Comparison of ENCODE assay signal across 13 cellular contexts in genomic region chr20:48758206-48758820, GRCh38.
A peak's percentile ranks its signal among the peaks of the same experiment; 100 is the strongest.
DNase-seq lines count a peak whose midpoint lies in the region; ATAC-seq, FAIRE-seq and TF ChIP-seq lines count a peak whose summit lies in the region.
"Had no signal": no experiment of that assay in that cellular context is flagged by ENCODE, and none has a peak within 500 bp of the region (broad histone marks: within the 10 kb centered on the region; RNA-seq: fewer than 3 reads in every experiment).

No MANE protein-coding gene starts in this region.

- H3K36me3 ChIP-seq in GM12878 (ENCODE audit: control insufficient read depth in 2 of 2, insufficient read depth in 2 of 2, low read length in 1 of 2) (peaks cover 5 to 25% of the 10 kb centered on the region in 2 experiments; a peak in 3 of 4 replicates), colonic mucosa (no peaks in the 10 kb centered on the region)

- no peak for FAIRE-seq in GM12878 (lab: Jason Lieb, UNC)

- H3K79me2 ChIP-seq in GM12878 (ENCODE audit: control insufficient read depth, insufficient read depth, low read length) = peaks cover 91% of the 10 kb centered on the region

- H3K4me1 Mint-ChIP-seq in activated CD4-positive, alpha-beta T cell treated with anti-CD3 and anti-CD28 coated beads, Interleukin-2, amount 10 ng/mL, durations not matched to agents 24 days and 14 days = peaks cover 71% of the 10 kb centered on the region
- H3K4me1 Mint-ChIP-seq in stimulated activated naive B cell treated with anti-CD40 and anti-IgM and Interleukin-4, amounts not matched to agents 10 μg/mL and 1 μg/mL and 100 μg/mL, for 72 hours = peaks cover 57 to 79% of the 10 kb centered on the region in 2 donors

- in situ Hi-C loops in GM12878 (cut with MboI) = no loop called here

- peaks cover 51% of the 10 kb centered on the region for H3K36me3 Mint-ChIP-seq in activated CD4-positive, alpha-beta T cell treated with anti-CD3 and anti-CD28 coated beads, Interleukin-2, amount 10 ng/mL, durations not matched to agents 24 days and 14 days (ENCODE audit: low read depth)
- peaks cover 35 to 40% of the 10 kb centered on the region in 2 donors for H3K36me3 Mint-ChIP-seq in stimulated activated naive B cell treated with anti-CD40 and anti-IgM and Interleukin-4, amounts not matched to agents 10 μg/mL and 1 μg/mL and 100 μg/mL, for 72 hours

- H3K27me3 ChIP-seq in GM12878 (replicated peaks in 1 of 2; ENCODE audit: control insufficient read depth in 2 of 2, insufficient read depth in 2 of 2, low read length in 1 of 2) = no peaks in the 10 kb centered on the region
- no peaks in the 10 kb centered on the region for H3K27me3 ChIP-seq in colonic mucosa
- H3K27me3 ChIP-seq: tibial nerve had no signal

- peaks cover 16% of the 10 kb centered on the region for H3K9me3 ChIP-seq in GM12878 (replicated peaks; ENCODE audit: control insufficient read depth, insufficient read depth, low read length)
- no peaks in the 10 kb centered on the region for H3K9me3 ChIP-seq in colonic mucosa
- H3K9me3 ChIP-seq: tibial nerve had no signal

- TF ChIP-seq POLR2A in GM12878 (IDR thresholded peaks at IDR 0.05; ENCODE audit: low read depth, low read length) = no peak

- CTCF ChIA-PET in GM12878 (lab: Yijun Ruan, JAX) = interaction anchor here (0.9 kb wide), 1 partner anchor 31 kb away, joined by 3 read pairs; no protein-coding TSS in a partner anchor

- no TSS peak for BruUV-seq in GM12878 (replicated peaks; lab: Mats Ljungman, UMichigan)

- ATAC-seq in GM12878 = peak; percentile 12
- no peak for ATAC-seq in stimulated activated naive B cell treated with anti-CD40 and anti-IgM and Interleukin-4, amounts not matched to agents 10 μg/mL and 1 μg/mL and 100 μg/mL, for 72 hours (replicated peaks)

- no peaks in the 10 kb centered on the region for H3K27me3 Mint-ChIP-seq in activated CD4-positive, alpha-beta T cell treated with anti-CD3 and anti-CD28 coated beads, Interleukin-2, amount 10 ng/mL, durations not matched to agents 24 days and 14 days
- no peaks in the 10 kb centered on the region for H3K27me3 Mint-ChIP-seq in stimulated activated naive B cell treated with anti-CD40 and anti-IgM and Interleukin-4, amounts not matched to agents 10 μg/mL and 1 μg/mL and 100 μg/mL, for 72 hours

- no peak overlapping the region for H2AFZ ChIP-seq in GM12878 (ENCODE audit: control insufficient read depth, low read depth, low read length)

- RAD21 ChIA-PET in GM12878 (lab: Charles Lee; ENCODE audit: unreplicated experiment) = interaction anchor here (1.6 kb wide), 1 partner anchor 15 kb away, joined by 6 read pairs; no protein-coding TSS in a partner anchor

- TF ChIP-seq CTCF in GM12878 (IDR thresholded peaks at IDR 0.05 in 2 of 3, conservative IDR thresholded peaks at IDR 0.05 in 1 of 3; ENCODE audit: control insufficient read depth in 2 of 3, extremely low read depth in 1 of 3, insufficient read depth in 1 of 3, low read depth in 3 of 3, low read length in 3 of 3) (no peak), colonic mucosa (IDR thresholded peaks at IDR 0.05) (no peak)

- H3K4me3 ChIP-seq in GM12878 (no peak overlapping the region), colonic mucosa (no peak overlapping the region)
- H3K4me3 ChIP-seq: SK-N-MC, tibial nerve had no signal

- H3K9ac ChIP-seq in GM12878 (ENCODE audit: control insufficient read depth, insufficient read depth, low read length) (no peak overlapping the region), colonic mucosa (ENCODE audit: low read depth in 2 of 2, low read length in 2 of 2) (no peak overlapping the region)

- H3K27ac ChIP-seq in GM12878 (ENCODE audit: control insufficient read depth, insufficient read depth) (peak overlapping the region; percentile 44; the same call in 1 of the 2 replicates), colonic mucosa (no peak overlapping the region)
- H3K27ac ChIP-seq: SK-N-MC, tibial nerve had no signal

- POLR2A ChIA-PET in GM12878 (lab: Charles Lee) = interaction anchor here (1.1 kb wide), 1 partner anchor 17 kb away, joined by 3 read pairs; no protein-coding TSS in a partner anchor

- H3K9me3 Mint-ChIP-seq in activated CD4-positive, alpha-beta T cell treated with anti-CD3 and anti-CD28 coated beads, Interleukin-2, amount 10 ng/mL, durations not matched to agents 24 days and 14 days = peaks cover 16% of the 10 kb centered on the region
- H3K9me3 Mint-ChIP-seq in stimulated activated naive B cell treated with anti-CD40 and anti-IgM and Interleukin-4, amounts not matched to agents 10 μg/mL and 1 μg/mL and 100 μg/mL, for 72 hours = peaks cover 9 to 12% of the 10 kb centered on the region in 2 donors

- no peak for DNase-seq in activated CD4-positive, alpha-beta T cell treated with anti-CD3 and anti-CD28 coated beads, Interleukin-2, amount 10 ng/mL, durations not matched to agents 24 days and 14 days
- no peak for DNase-seq in activated CD4-positive, alpha-beta T cell treated with anti-CD3 and anti-CD28 coated beads for 48 hours
- DNase-seq in NOMO-1 (lab: John Stamatoyannopoulos, UW; ENCODE audit: unreplicated experiment in 2 of 2) (peak; percentile 17 to 39), GM12878 (ENCODE audit: low read depth, low spot score) (no peak), colonic mucosa (no peak), amniotic stem cell (lab: John Stamatoyannopoulos, UW) (no peak)
- DNase-seq in stimulated activated naive B cell treated with anti-CD40 and anti-IgM and Interleukin-4, amounts not matched to agents 10 μg/mL and 1 μg/mL and 100 μg/mL, for 72 hours = no peak
- DNase-seq in stimulated activated CD4-positive, alpha-beta T cell treated with anti-CD3 and anti-CD28 coated beads, Interleukin-4, amount 100 ng/mL, for 1 hour = no peak
- DNase-seq: ACHN, NCI-H2227 treated with DMSO at 0.1 percent for 48 hours, nephron progenitor cell had no signal

- peaks cover 53% of the 10 kb centered on the region for H3K4me1 ChIP-seq in GM12878 (ENCODE audit: control insufficient read depth, insufficient read depth, low read length)
- H3K4me1 ChIP-seq in colonic mucosa = no peaks in the 10 kb centered on the region

- H3K27ac Mint-ChIP-seq in activated CD4-positive, alpha-beta T cell treated with anti-CD3 and anti-CD28 coated beads, Interleukin-2, amount 10 ng/mL, durations not matched to agents 24 days and 14 days = peak overlapping the region; percentile 61
- peak overlapping the region; percentile 74 for H3K27ac Mint-ChIP-seq in stimulated activated naive B cell treated with anti-CD40 and anti-IgM and Interleukin-4, amounts not matched to agents 10 μg/mL and 1 μg/mL and 100 μg/mL, for 72 hours

- 70% methylated on average over 15 of the region's 16 CpGs for WGBS in GM12878 (ENCODE audit: insufficient coverage, insufficient replicate concordance, low lambda C conversion rate, missing lambda C conversion rate)

- intact Hi-C loops in activated CD4-positive, alpha-beta T cell treated with anti-CD3 and anti-CD28 coated beads, Interleukin-2, amount 10 ng/mL, durations not matched to agents 24 days and 14 days (cut with micrococcal nuclease) = no loop called here
- intact Hi-C loops in GM12878 (cut with micrococcal nuclease; ENCODE audit: unreplicated experiment) (no loop called here), colonic mucosa (cut with DNase I) (no loop called here)

- H4K20me1 ChIP-seq in GM12878 (ENCODE audit: control insufficient read depth, insufficient read depth) = no peaks in the 10 kb centered on the region

- no peak overlapping the region for H3K4me3 Mint-ChIP-seq in activated CD4-positive, alpha-beta T cell treated with anti-CD3 and anti-CD28 coated beads, Interleukin-2, amount 10 ng/mL, durations not matched to agents 24 days and 14 days
- H3K4me3 Mint-ChIP-seq in stimulated activated naive B cell treated with anti-CD40 and anti-IgM and Interleukin-4, amounts not matched to agents 10 μg/mL and 1 μg/mL and 100 μg/mL, for 72 hours = no peak overlapping the region
- H3K4me3 Mint-ChIP-seq: nephron progenitor cell had no signal

- no peak for TF ChIP-seq EP300 in GM12878 (IDR thresholded peaks at IDR 0.05; ENCODE audit: borderline replicate concordance in 1 of 2, control insufficient read depth in 1 of 2, low read depth in 2 of 2, low read length in 2 of 2)

- H3K4me2 ChIP-seq in GM12878 (ENCODE audit: control insufficient read depth, insufficient read depth) = peak overlapping the region; percentile 72

- SMC1A ChIA-PET in GM12878 (lab: Charles Lee; ENCODE audit: uncharacterized antibody, unreplicated experiment) = interaction anchor here (0.9 to 2.3 kb wide), 3 partner anchors 20 to 67 kb away, joined by 3 to 8 read pairs (median 7); no protein-coding TSS in a partner anchor

- no peak for TF ChIP-seq RAD21 in GM12878 (IDR thresholded peaks at IDR 0.05; ENCODE audit: insufficient read depth, low read depth, low read length)

TF ChIP-seq in GM12878, 131 proteins besides CTCF, POLR2A, EP300 and RAD21 (continues in another document):
- peak; percentile 27 for TF ChIP-seq RUNX3 (IDR thresholded peaks at IDR 0.05; ENCODE audit: low read length)
- TF ChIP-seq BCLAF1 (IDR thresholded peaks at IDR 0.05) = no peak
- TF ChIP-seq BHLHE40 (IDR thresholded peaks at IDR 0.05; ENCODE audit: borderline replicate concordance in 1 of 2, low read depth in 2 of 2, low read length in 1 of 2) = peak in 1 of 2 experiments; percentile 65; a peak in 2 of 4 replicates

Comparison
In these comparisons a context has a peak if more than half of its experiments do, and no peak if none do; other contexts are left out.
1. DNase-seq: peak in NOMO-1 (2 of 2); none in activated CD4-positive, alpha-beta T cell treated with anti-CD3 and anti-CD28 coated beads, Interleukin-2, amount 10 ng/mL, durations not matched to agents 24 days and 14 days (single experiment), activated CD4-positive, alpha-beta T cell treated with anti-CD3 and anti-CD28 coated beads for 48 hours (single experiment), GM12878 (single experiment), stimulated activated naive B cell treated with anti-CD40 and anti-IgM and Interleukin-4, amounts not matched to agents 10 μg/mL and 1 μg/mL and 100 μg/mL, for 72 hours (single experiment), stimulated activated CD4-positive, alpha-beta T cell treated with anti-CD3 and anti-CD28 coated beads, Interleukin-4, amount 100 ng/mL, for 1 hour (single experiment), colonic mucosa (single experiment) and amniotic stem cell (single experiment).